8 cellular contexts compared by ENCODE assay signal in the genomic region with DNA sequence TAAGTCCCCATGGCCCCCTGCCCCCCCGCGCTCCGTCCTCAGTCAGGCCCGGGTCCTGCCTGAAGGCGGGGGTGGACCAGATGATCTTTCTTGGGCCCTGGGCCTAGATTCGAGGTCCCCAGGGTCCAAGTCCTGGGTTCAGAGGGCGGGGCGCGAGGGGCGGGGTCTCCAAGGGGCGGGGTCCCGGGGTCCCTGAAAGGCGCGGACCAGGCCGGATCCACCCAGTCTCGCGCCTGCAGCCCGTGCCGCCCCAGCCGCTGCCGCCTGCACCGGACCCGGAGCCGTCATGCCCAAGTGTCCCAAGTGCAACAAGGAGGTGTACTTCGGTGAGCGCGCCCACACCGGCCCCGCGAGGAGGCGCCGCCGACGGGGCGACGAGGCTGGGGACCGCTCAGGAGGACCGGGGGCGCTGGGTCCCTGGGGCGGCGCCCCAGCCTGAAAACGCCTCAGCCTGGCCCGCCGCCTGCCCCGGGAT. TPM values are rescaled to one million over a fixed set of nuclear protein-coding genes. Genes with fewer than 3 reads are reported as not detected.
DNase-seq lines count a peak whose midpoint lies in the region; ATAC-seq and TF ChIP-seq lines count a peak whose summit lies in the region.

No MANE protein-coding gene starts in this region.

- ATAC-seq in HG02623 (IDR thresholded peaks at IDR 0.05; ENCODE audit: unreplicated experiment) (no peak), HG02884 (IDR thresholded peaks at IDR 0.05; ENCODE audit: unreplicated experiment) (no peak)

- peak; percentile 39 to 69 (median 56) for DNase-seq in T-helper 1 cell
- no peak for DNase-seq in esophagus muscularis mucosa (ENCODE audit: extremely low spot score)
- DNase-seq in prostate gland (ENCODE audit: low spot score) = no peak
- DNase-seq in substantia nigra (lab: John Stamatoyannopoulos, UW) = no peak
- DNase-seq in GM20000 (ENCODE audit: low spot score) = no peak

- H3K27me3 ChIP-seq in esophagus muscularis mucosa = peaks cover 0 to 14% (median 0%) of the 10 kb centered on the region in 4 donors
- peaks cover 4% of the 10 kb centered on the region for H3K27me3 ChIP-seq in prostate gland (replicated peaks; ENCODE audit: insufficient read depth)

- intact Hi-C loops in esophagus muscularis mucosa (cut with DNase I) = loop anchor here (5.0 kb wide), 1 partner anchor 40 kb away; no protein-coding TSS in a partner anchor
- intact Hi-C loops in prostate gland (cut with DNase I) = no loop called here

- TF ChIP-seq CTCF in esophagus muscularis mucosa (IDR thresholded peaks at IDR 0.05) (no peak), prostate gland (IDR thresholded peaks at IDR 0.05) (no peak), GM20000 (IDR thresholded peaks at IDR 0.05; ENCODE audit: extremely low read depth, missing control alignments) (no peak)

- H3K4me1 ChIP-seq in esophagus muscularis mucosa (peaks cover 82 to 93% (median 92%) of the 10 kb centered on the region in 4 donors), prostate gland (replicated peaks) (peaks cover 22% of the 10 kb centered on the region)

- H3K9me3 ChIP-seq in esophagus muscularis mucosa (no peaks in the 10 kb centered on the region), prostate gland (no peaks in the 10 kb centered on the region)

- H3K36me3 ChIP-seq in esophagus muscularis mucosa (peaks cover 0 to 8% (median 0%) of the 10 kb centered on the region in 4 donors), prostate gland (no peaks in the 10 kb centered on the region)

- no peak for TF ChIP-seq EP300 in esophagus muscularis mucosa (IDR thresholded peaks at IDR 0.05)

- peak overlapping the region; percentile 68 to 75 (median 72) for H3K4me3 ChIP-seq in esophagus muscularis mucosa
- H3K4me3 ChIP-seq in prostate gland = peak overlapping the region; percentile 14 to 19

- no CpG with 5 or more reads among the region's 45 CpGs for WGBS in esophagus muscularis mucosa
- 8% methylated on average over 16 of the region's 45 CpGs for WGBS in prostate gland

- TF ChIP-seq POLR2A in GM18526 (IDR thresholded peaks at IDR 0.05; ENCODE audit: extremely low read depth, insufficient read length) (peak; percentile 66), esophagus muscularis mucosa (IDR thresholded peaks at IDR 0.05; ENCODE audit: low read depth) (no peak), prostate gland (IDR thresholded peaks at IDR 0.05) (no peak)

- H3K27ac ChIP-seq in esophagus muscularis mucosa (replicated peaks in 1 of 4) (peak overlapping the region; percentile 93 to 99 (median 96)), prostate gland (peak overlapping the region; percentile 6 to 47), substantia nigra (ENCODE audit: low read depth, low read length, poor library complexity, severe bottlenecking) (no peak overlapping the region)

RNA-seq across cellular contexts. Expression of a gene that starts 0.3 kb away (rescaled TPM):
- 100 to 1,000 TPM in 1 of 4 donors, 10 to 100 TPM in 3; 34.0 to 110 (median 54.6) TPM for total RNA-seq in esophagus muscularis mucosa
- 10 to 100 TPM in 1 of 2 donors, 1 to 10 TPM in 1; 4.2 to 22.0 TPM for total RNA-seq in prostate gland

RNA-seq across cellular contexts. Expression of a gene that starts 4.0 kb away (rescaled TPM):
- total RNA-seq in esophagus muscularis mucosa = 1 to 10 TPM; 3.8 to 6.6 (median 4.7) TPM
- 1 to 10 TPM; 7.5 to 8.9 TPM for total RNA-seq in prostate gland

RNA-seq across cellular contexts. Expression of a gene that starts 12.4 kb away (rescaled TPM):
- total RNA-seq in esophagus muscularis mucosa (100 to 1,000 TPM; 283 to 578 (median 392) TPM), prostate gland (100 to 1,000 TPM in 1 of 2 donors, 10 to 100 TPM in 1; 86.7 to 134 TPM)

RNA-seq across cellular contexts. Expression of a gene that starts 39.4 kb away (rescaled TPM):
- total RNA-seq in esophagus muscularis mucosa (10 to 100 TPM in 1 of 4 donors, 1 to 10 TPM in 3; 2.9 to 13.0 (median 5.4) TPM), prostate gland (10 to 100 TPM; 11.1 to 15.7 TPM)

Comparison
In these comparisons a context has a peak if more than half of its experiments do, and no peak if none do; other contexts are left out.
1. DNase-seq: peak in T-helper 1 cell (5 of 5); none in esophagus muscularis mucosa (single experiment), prostate gland (single experiment), substantia nigra (0 of 49) and GM20000 (single experiment).